In the genomic region with DNA sequence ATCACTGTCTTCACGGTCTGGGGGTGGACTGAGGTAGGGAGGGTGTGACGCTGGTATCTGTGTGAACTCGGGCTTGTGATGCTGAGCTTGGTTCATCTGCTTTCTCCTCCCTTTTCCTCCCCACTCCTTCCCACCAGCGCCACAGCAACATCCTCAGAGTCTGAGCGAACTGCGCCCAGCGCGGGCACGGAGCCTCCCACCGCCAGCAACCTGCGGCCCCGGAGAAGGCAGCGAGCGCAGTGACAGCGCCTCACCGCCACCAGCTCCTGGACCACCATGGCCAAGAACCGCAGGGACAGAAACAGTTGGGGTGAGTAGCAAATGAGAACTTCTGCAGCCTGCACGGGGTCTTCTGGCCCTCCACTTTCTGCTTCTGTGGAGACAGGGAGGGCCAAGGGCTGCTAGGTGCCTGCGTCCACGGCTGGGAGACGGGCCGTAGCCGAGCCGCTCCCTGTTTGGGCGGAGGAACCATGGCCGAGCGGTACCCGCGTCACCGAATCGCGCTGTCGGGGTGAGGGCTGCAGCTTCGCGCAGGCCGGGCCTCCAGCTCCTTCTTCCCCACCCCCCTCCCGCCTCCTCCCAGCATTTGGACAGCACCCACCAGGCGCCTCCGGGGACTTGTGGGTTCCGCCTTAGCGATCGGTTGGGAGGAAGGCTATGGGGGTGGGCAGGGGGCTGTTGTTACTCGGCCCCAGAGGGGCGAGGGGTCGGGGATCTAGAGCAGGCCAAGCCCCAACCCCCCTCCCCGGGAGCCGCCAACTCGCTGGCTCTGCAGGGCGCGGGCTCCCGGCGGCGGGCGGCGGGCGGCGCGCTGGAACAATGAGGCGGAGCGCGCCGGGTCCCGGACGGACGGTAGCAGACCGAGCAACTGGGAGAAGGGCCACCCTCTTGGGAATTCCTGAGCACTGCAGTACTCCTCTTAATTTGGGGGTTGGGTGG, we compare ENCODE assay signal across 8 cellular contexts. TPM values are rescaled to one million over a fixed set of nuclear protein-coding genes. Genes with fewer than 3 reads are reported as not detected.
DNase-seq lines count a peak whose midpoint lies in the region; ATAC-seq and TF ChIP-seq lines count a peak whose summit lies in the region.

A gene (plus strand): TSS at position 156 of the 939 bp plus-strand sequence. CDS start 121 bp downstream, at position 277.

- H3K9me3 Mint-ChIP-seq in WTC11: no peaks in the 10 kb centered on the region

- H3K36me3 ChIP-seq in skeletal muscle tissue (ENCODE audit: control insufficient read depth in 3 of 3, insufficient read depth in 3 of 3, low read length in 3 of 3): no peaks in the 10 kb centered on the region

- no peak within 1 kb of the TSS for H3K27ac Mint-ChIP-seq in WTC11

- TF ChIP-seq CTCF in WTC11 (IDR thresholded peaks at IDR 0.05): no peak

- CTCF ChIA-PET in WTC11 (lab: Charles Lee): interaction anchor here (0.6 to 1.4 kb wide), 13 partner anchors 15 to 300 kb away, joined by 3 to 8 read pairs (median 3); a partner anchor contains a TSS

- no peaks in the 10 kb centered on the region for H3K36me3 Mint-ChIP-seq in WTC11

- peak; percentile 77 for DNase-seq in AG20443 (ENCODE audit: low spot score)
- peak; percentile 76 for DNase-seq in NCI-H2107 (lab: John Stamatoyannopoulos, UW)
- peak; percentile 81 for DNase-seq in WTC11 (ENCODE audit: low spot score)
- peak; percentile 28 to 64 for DNase-seq in cerebellar nuclear complex (lab: John Stamatoyannopoulos, UW)
- peak; percentile 79 for DNase-seq in iris pigment epithelial cell (ENCODE audit: low read depth)

- peaks cover 13% of the 10 kb centered on the region for H3K4me1 Mint-ChIP-seq in WTC11

- H3K4me3 Mint-ChIP-seq in WTC11: peak within 1 kb of the TSS; percentile 86

- peaks cover 46% of the 10 kb centered on the region for H3K27me3 Mint-ChIP-seq in WTC11 (ENCODE audit: low read depth)

- H3K4me1 ChIP-seq in skeletal muscle tissue (ENCODE audit: control insufficient read depth in 3 of 3, insufficient read depth in 3 of 3, low read length in 3 of 3): peaks cover 6 to 13% (median 8%) of the 10 kb centered on the region in 3 donors

- peak within 1 kb of the TSS; percentile 68 to 81 (median 80) for H3K9ac ChIP-seq in skeletal muscle tissue (ENCODE audit: low read depth in 1 of 3, low read length in 3 of 3)

- ATAC-seq in GM21529 (IDR thresholded peaks at IDR 0.05; ENCODE audit: unreplicated experiment) (peak; percentile 61), WTC11 (peak; percentile 95), HG02970 (IDR thresholded peaks at IDR 0.05; ENCODE audit: low FRiP score, unreplicated experiment) (no peak)

- H3K4me3 ChIP-seq in skeletal muscle tissue (ENCODE audit: low read length in 3 of 3): peak within 1 kb of the TSS; percentile 74 to 91 (median 86)

- no peaks in the 10 kb centered on the region for H3K9me3 ChIP-seq in skeletal muscle tissue (ENCODE audit: control insufficient read depth in 3 of 3, low read length in 3 of 3)

- H3K27ac ChIP-seq in skeletal muscle tissue (ENCODE audit: low read depth, low read length): peak within 1 kb of the TSS; percentile 68

- POLR2A ChIA-PET in WTC11 (lab: Charles Lee): interaction anchor here (1.0 to 1.3 kb wide), 3 partner anchors 19 to 40 kb away, joined by 3 to 5 read pairs (median 4); no protein-coding TSS in a partner anchor

- H3K27me3 ChIP-seq in skeletal muscle tissue (ENCODE audit: control insufficient read depth in 3 of 3, insufficient read depth in 3 of 3, low read length in 3 of 3): peaks cover 0 to 21% (median 4%) of the 10 kb centered on the region in 3 donors

TF ChIP-seq in WTC11, 78 proteins besides CTCF, POLR2A, EP300 and RAD21 (continues in another document):
- TF ChIP-seq TEAD4 (CRISPR knock-in tag; IDR thresholded peaks at IDR 0.05) (no peak), FOXJ3 (CRISPR knock-in tag; IDR thresholded peaks at IDR 0.05; ENCODE audit: borderline replicate concordance) (no peak), MYBL2 (CRISPR knock-in tag; IDR thresholded peaks at IDR 0.05) (0 out of 2 replicates have a peak, but pooled peaks have one; percentile 67), RORB (CRISPR knock-in tag; IDR thresholded peaks at IDR 0.05) (no peak), TEAD1 (CRISPR knock-in tag; IDR thresholded peaks at IDR 0.05) (peak; percentile 37), TCF7 (CRISPR knock-in tag; IDR thresholded peaks at IDR 0.05; ENCODE audit: low read depth) (no peak), SMAD3 (CRISPR knock-in tag; IDR thresholded peaks at IDR 0.05; ENCODE audit: borderline replicate concordance) (no peak), ETV6 (CRISPR knock-in tag; IDR thresholded peaks at IDR 0.05) (no peak), CREM (CRISPR knock-in tag; IDR thresholded peaks at IDR 0.05) (0 out of 2 replicates have a peak, but pooled peaks have one; percentile 55), ZNF416 (CRISPR knock-in tag; IDR thresholded peaks at IDR 0.05) (no peak), IRF2 (CRISPR knock-in tag; IDR thresholded peaks at IDR 0.05; ENCODE audit: borderline replicate concordance, low read depth) (no peak), TP53 (CRISPR knock-in tag; IDR thresholded peaks at IDR 0.05) (no peak), ELF4 (CRISPR knock-in tag; IDR thresholded peaks at IDR 0.05; ENCODE audit: low read depth) (no peak), ZNF232 (CRISPR knock-in tag; IDR thresholded peaks at IDR 0.05) (no peak)
- TF ChIP-seq, protein P1, sequence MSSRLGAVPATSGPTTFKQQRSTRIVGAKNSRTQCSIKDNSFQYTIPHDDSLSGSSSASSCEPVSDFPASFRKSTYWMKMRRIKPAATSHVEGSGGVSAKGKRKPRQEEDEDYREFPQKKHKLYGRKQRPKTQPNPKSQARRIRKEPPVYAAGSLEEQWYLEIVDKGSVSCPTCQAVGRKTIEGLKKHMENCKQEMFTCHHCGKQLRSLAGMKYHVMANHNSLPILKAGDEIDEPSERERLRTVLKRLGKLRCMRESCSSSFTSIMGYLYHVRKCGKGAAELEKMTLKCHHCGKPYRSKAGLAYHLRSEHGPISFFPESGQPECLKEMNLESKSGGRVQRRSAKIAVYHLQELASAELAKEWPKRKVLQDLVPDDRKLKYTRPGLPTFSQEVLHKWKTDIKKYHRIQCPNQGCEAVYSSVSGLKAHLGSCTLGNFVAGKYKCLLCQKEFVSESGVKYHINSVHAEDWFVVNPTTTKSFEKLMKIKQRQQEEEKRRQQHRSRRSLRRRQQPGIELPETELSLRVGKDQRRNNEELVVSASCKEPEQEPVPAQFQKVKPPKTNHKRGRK (CRISPR knock-in tag; IDR thresholded peaks at IDR 0.05; ENCODE audit: borderline replicate concordance): no peak
- TF ChIP-seq, protein P2, sequence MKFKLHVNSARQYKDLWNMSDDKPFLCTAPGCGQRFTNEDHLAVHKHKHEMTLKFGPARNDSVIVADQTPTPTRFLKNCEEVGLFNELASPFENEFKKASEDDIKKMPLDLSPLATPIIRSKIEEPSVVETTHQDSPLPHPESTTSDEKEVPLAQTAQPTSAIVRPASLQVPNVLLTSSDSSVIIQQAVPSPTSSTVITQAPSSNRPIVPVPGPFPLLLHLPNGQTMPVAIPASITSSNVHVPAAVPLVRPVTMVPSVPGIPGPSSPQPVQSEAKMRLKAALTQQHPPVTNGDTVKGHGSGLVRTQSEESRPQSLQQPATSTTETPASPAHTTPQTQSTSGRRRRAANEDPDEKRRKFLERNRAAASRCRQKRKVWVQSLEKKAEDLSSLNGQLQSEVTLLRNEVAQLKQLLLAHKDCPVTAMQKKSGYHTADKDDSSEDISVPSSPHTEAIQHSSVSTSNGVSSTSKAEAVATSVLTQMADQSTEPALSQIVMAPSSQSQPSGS (CRISPR knock-in tag; IDR thresholded peaks at IDR 0.05; ENCODE audit: borderline replicate concordance, low read depth): no peak
- TF ChIP-seq, protein P3, sequence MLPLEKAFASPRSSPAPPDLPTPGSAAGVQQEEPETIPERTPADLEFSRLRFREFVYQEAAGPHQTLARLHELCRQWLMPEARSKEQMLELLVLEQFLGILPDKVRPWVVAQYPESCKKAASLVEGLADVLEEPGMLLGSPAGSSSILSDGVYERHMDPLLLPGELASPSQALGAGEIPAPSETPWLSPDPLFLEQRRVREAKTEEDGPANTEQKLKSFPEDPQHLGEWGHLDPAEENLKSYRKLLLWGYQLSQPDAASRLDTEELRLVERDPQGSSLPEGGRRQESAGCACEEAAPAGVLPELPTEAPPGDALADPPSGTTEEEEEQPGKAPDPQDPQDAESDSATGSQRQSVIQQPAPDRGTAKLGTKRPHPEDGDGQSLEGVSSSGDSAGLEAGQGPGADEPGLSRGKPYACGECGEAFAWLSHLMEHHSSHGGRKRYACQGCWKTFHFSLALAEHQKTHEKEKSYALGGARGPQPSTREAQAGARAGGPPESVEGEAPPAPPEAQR (CRISPR knock-in tag; IDR thresholded peaks at IDR 0.05): no peak
- TF ChIP-seq, protein P4, sequence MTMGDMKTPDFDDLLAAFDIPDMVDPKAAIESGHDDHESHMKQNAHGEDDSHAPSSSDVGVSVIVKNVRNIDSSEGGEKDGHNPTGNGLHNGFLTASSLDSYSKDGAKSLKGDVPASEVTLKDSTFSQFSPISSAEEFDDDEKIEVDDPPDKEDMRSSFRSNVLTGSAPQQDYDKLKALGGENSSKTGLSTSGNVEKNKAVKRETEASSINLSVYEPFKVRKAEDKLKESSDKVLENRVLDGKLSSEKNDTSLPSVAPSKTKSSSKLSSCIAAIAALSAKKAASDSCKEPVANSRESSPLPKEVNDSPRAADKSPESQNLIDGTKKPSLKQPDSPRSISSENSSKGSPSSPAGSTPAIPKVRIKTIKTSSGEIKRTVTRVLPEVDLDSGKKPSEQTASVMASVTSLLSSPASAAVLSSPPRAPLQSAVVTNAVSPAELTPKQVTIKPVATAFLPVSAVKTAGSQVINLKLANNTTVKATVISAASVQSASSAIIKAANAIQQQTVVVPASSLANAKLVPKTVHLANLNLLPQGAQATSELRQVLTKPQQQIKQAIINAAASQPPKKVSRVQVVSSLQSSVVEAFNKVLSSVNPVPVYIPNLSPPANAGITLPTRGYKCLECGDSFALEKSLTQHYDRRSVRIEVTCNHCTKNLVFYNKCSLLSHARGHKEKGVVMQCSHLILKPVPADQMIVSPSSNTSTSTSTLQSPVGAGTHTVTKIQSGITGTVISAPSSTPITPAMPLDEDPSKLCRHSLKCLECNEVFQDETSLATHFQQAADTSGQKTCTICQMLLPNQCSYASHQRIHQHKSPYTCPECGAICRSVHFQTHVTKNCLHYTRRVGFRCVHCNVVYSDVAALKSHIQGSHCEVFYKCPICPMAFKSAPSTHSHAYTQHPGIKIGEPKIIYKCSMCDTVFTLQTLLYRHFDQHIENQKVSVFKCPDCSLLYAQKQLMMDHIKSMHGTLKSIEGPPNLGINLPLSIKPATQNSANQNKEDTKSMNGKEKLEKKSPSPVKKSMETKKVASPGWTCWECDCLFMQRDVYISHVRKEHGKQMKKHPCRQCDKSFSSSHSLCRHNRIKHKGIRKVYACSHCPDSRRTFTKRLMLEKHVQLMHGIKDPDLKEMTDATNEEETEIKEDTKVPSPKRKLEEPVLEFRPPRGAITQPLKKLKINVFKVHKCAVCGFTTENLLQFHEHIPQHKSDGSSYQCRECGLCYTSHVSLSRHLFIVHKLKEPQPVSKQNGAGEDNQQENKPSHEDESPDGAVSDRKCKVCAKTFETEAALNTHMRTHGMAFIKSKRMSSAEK (CRISPR knock-in tag; IDR thresholded peaks at IDR 0.05; ENCODE audit: borderline replicate concordance): no peak

RNA-seq across cellular contexts. Expression of the gene that starts here (rescaled TPM):
- total RNA-seq in WTC11 (2021): 3.4 to 3.7 TPM (median 3.5 TPM) in 3 replicates
- 5.2 TPM for total RNA-seq in skeletal muscle tissue
